Comparison of ENCODE assay signal across 1 cellular context in genomic region chr5:92777421-92777820, GRCh38.
TF ChIP-seq lines count a peak whose summit lies in the region.

No MANE protein-coding gene starts in this region.

TF ChIP-seq in HepG2, 621 proteins besides CTCF, POLR2A, EP300 and RAD21:
- TF ChIP-seq PRDM10 (CRISPR knock-in tag; IDR thresholded peaks at IDR 0.05; ENCODE audit: low read depth) (no peak), FIP1L1 (IDR thresholded peaks at IDR 0.05; ENCODE audit: borderline replicate concordance, insufficient read depth, low read depth, low read length) (no peak), ZNF34 (CRISPR knock-in tag; IDR thresholded peaks at IDR 0.05; ENCODE audit: borderline replicate concordance) (no peak), MATR3 (CRISPR knock-in tag; IDR thresholded peaks at IDR 0.05) (no peak), PAWR (CRISPR knock-in tag; IDR thresholded peaks at IDR 0.05; ENCODE audit: borderline replicate concordance) (no peak), MBD4 (IDR thresholded peaks at IDR 0.05; ENCODE audit: borderline replicate concordance, low read length) (no peak), ATF5 (CRISPR knock-in tag; IDR thresholded peaks at IDR 0.05; ENCODE audit: low read depth) (no peak), SKIL (CRISPR knock-in tag; IDR thresholded peaks at IDR 0.05; ENCODE audit: borderline replicate concordance) (no peak), ATF7 (IDR thresholded peaks at IDR 0.05) (no peak), ATF7 (CRISPR knock-in tag; IDR thresholded peaks at IDR 0.05) (no peak), TCF12 (IDR thresholded peaks at IDR 0.05) (no peak), TCF12 (CRISPR knock-in tag; IDR thresholded peaks at IDR 0.05) (no peak), ZNF160 (CRISPR knock-in tag; IDR thresholded peaks at IDR 0.05) (no peak), ZIK1 (CRISPR knock-in tag; IDR thresholded peaks at IDR 0.05; ENCODE audit: borderline replicate concordance, low read depth) (no peak), ZNF670 (CRISPR knock-in tag; IDR thresholded peaks at IDR 0.05; ENCODE audit: borderline replicate concordance) (no peak), TFAP4 (IDR thresholded peaks at IDR 0.05; ENCODE audit: borderline replicate concordance, low read depth) (no peak), ZBTB4 (CRISPR knock-in tag; IDR thresholded peaks at IDR 0.05; ENCODE audit: borderline replicate concordance) (no peak), ZNF567 (CRISPR knock-in tag; IDR thresholded peaks at IDR 0.05; ENCODE audit: borderline replicate concordance) (no peak), ZNF749 (CRISPR knock-in tag; IDR thresholded peaks at IDR 0.05; ENCODE audit: borderline replicate concordance) (no peak), SPEN (CRISPR knock-in tag; IDR thresholded peaks at IDR 0.05; ENCODE audit: low read depth) (no peak), GATAD1 (CRISPR knock-in tag; IDR thresholded peaks at IDR 0.05) (no peak)
